8 cellular contexts compared by ENCODE assay signal in the genomic region with DNA sequence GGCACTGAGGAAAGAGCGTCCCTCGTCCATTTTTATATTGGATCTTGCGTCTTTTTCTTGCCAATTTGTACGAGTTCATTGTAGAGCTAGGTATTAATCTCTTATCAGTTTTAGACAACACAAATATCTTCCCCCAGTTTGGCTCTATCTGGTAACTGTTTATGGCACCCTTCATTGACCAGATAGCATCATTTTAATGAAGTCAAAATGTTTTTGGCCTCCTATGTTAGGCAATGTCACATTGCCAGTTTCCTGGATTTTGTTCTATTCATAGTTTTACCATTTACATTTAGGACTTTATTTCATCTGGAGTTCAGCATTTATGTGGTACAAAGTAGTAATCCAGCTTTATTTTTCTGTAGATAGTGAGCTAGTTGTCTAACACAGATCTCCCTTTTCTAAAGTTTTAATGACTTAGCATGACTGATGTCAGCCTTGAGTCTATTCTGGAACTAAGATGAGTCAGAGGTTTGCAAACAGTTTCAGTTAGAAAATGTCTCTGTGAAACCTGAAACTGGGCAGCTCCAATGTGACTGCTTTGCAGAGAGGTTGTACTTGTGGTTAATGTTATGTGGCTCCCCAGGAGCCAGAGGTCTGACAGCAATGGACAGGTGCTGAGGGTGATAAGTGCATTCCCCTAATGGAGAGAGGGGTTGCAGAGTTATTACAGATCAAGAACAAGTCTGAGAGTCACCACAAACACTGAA. TPM values are rescaled to one million over a fixed set of nuclear protein-coding genes. Genes with fewer than 3 reads are reported as not detected.
A peak's percentile ranks its signal among the peaks of the same experiment; 100 is the strongest.
DNase-seq lines count a peak whose midpoint lies in the region; ATAC-seq and TF ChIP-seq lines count a peak whose summit lies in the region.

No MANE protein-coding gene starts in this region.

- no peak overlapping the region for H3K9ac ChIP-seq in rectal smooth muscle tissue (ENCODE audit: low read length)

- H3K27ac ChIP-seq in rectal smooth muscle tissue (ENCODE audit: low read depth, low read length) (peak overlapping the region; percentile 22), spleen (peak overlapping the region in 3 of 8 donors; percentile 11 to 20 (median 14))

- 89 to 98% (median 96%) methylated on average over 4 of the region's 4 CpGs for WGBS in spleen, 5 donors

- ATAC-seq in GM19438 (IDR thresholded peaks at IDR 0.05; ENCODE audit: low read depth, unreplicated experiment) (peak; percentile 98), HG03378 (IDR thresholded peaks at IDR 0.05; ENCODE audit: unreplicated experiment) (peak; percentile 99)

- TF ChIP-seq CTCF in spleen (IDR thresholded peaks at IDR 0.05 in 8 of 11, conservative IDR thresholded peaks at IDR 0.05 in 3 of 11), result no peak

- intact Hi-C loops in spleen (cut with DNase I; ENCODE audit: low total_unique reads), result no loop called here

- H3K4me1 ChIP-seq in rectal smooth muscle tissue (ENCODE audit: control insufficient read depth, insufficient read depth, low read length) (peaks cover 7% of the 10 kb centered on the region), spleen (peaks cover 0 to 62% (median 12%) of the 10 kb centered on the region in 6 donors)

- TF ChIP-seq POLR2A in spleen (IDR thresholded peaks at IDR 0.05), result no peak

- no peaks in the 10 kb centered on the region for H3K36me3 ChIP-seq in rectal smooth muscle tissue (ENCODE audit: control insufficient read depth, insufficient read depth, low read length)
- H3K36me3 ChIP-seq in spleen, result no peaks in the 10 kb centered on the region

- peak; percentile 76 for DNase-seq in EL
- DNase-seq in RKO (ENCODE audit: low spot score), result peak; percentile 71
- peak; percentile 53 for DNase-seq in epidermal melanocyte (ENCODE audit: insufficient read length, low spot score)
- DNase-seq in NCI-H524 (lab: John Stamatoyannopoulos, UW), result no peak
- DNase-seq in spleen, result no peak

- H3K4me3 ChIP-seq in rectal smooth muscle tissue (ENCODE audit: low read length) (no peak overlapping the region), spleen (no peak overlapping the region)

- peaks cover 0 to 27% (median 23%) of the 10 kb centered on the region in 8 donors for H3K9me3 ChIP-seq in spleen

- no peaks in the 10 kb centered on the region for H3K27me3 ChIP-seq in rectal smooth muscle tissue (ENCODE audit: control insufficient read depth, insufficient read depth, low read length)
- H3K27me3 ChIP-seq in spleen (replicated peaks in 1 of 7), result peaks cover 0 to 5% (median 0%) of the 10 kb centered on the region in 7 donors

RNA-seq across cellular contexts. Expression of gene STBD1, which starts 5.3 kb away (rescaled TPM):
- 1 to 10 TPM in 6 of 7 donors, under 1 TPM in 1; 0.79 to 3.1 (median 2.1) TPM for total RNA-seq in spleen
- polyA plus RNA-seq in spleen, result under 1 TPM; 0.26 to 0.29 (median 0.26) TPM

RNA-seq across cellular contexts. Expression of gene FAM47E, which starts 49.7 kb away (rescaled TPM):
- total RNA-seq in spleen, result 1 to 10 TPM in 6 of 7 donors, under 1 TPM in 1; 0.66 to 6.2 (median 2.4) TPM
- polyA plus RNA-seq in spleen, result 1 to 10 TPM; 1.0 to 1.4 (median 1.3) TPM

Comparison
In these comparisons a context has a peak if more than half of its experiments do, and no peak if none do; other contexts are left out.
1. DNase-seq: peak in EL (single experiment), RKO (single experiment) and epidermal melanocyte (single experiment); none in NCI-H524 (0 of 2) and spleen (single experiment).